1 cellular context compared by ENCODE assay signal in the genomic region with DNA sequence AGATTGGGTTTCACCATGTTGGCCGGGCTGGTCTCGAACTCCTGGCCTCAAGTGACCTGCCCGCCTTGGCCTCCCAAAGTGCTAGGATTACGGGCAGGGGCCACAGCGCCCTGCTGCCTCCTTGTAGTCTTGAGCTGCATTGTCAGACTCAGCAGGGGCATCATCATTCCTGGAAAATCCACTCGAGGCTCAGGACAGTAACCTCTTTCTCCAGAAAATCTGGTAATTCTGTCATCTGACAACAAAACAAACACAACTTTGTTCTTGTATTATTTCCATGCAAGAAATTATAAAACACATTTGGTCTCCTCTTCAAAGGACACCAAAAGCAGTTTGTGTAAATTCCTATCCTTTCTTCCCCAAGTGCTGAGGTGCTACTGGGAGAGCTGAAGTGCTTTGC.
TF ChIP-seq lines count a peak whose summit lies in the region.

No MANE protein-coding gene starts in this region.

TF ChIP-seq in SK-N-SH treated with all-trans-retinoic acid at 6 μM for 48 hours, 23 proteins besides CTCF, POLR2A, EP300 and RAD21 (continued from another document):
- TF ChIP-seq TOX (CRISPR knock-in tag; IDR thresholded peaks at IDR 0.05; ENCODE audit: borderline replicate concordance) (no peak), CSDC2 (CRISPR knock-in tag; IDR thresholded peaks at IDR 0.05) (no peak), TCF4 (CRISPR knock-in tag; IDR thresholded peaks at IDR 0.05; ENCODE audit: borderline replicate concordance) (no peak), ARNTL (CRISPR knock-in tag; IDR thresholded peaks at IDR 0.05; ENCODE audit: borderline replicate concordance, low read depth) (no peak), ZFP3 (CRISPR knock-in tag; IDR thresholded peaks at IDR 0.05) (no peak)
- TF ChIP-seq, protein P1, sequence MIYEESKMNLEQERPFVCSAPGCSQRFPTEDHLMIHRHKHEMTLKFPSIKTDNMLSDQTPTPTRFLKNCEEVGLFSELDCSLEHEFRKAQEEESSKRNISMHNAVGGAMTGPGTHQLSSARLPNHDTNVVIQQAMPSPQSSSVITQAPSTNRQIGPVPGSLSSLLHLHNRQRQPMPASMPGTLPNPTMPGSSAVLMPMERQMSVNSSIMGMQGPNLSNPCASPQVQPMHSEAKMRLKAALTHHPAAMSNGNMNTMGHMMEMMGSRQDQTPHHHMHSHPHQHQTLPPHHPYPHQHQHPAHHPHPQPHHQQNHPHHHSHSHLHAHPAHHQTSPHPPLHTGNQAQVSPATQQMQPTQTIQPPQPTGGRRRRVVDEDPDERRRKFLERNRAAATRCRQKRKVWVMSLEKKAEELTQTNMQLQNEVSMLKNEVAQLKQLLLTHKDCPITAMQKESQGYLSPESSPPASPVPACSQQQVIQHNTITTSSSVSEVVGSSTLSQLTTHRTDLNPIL (CRISPR knock-in tag; IDR thresholded peaks at IDR 0.05; ENCODE audit: low read depth), result no peak
